Comparison of ENCODE assay signal across 24 cellular contexts in the genomic region with DNA sequence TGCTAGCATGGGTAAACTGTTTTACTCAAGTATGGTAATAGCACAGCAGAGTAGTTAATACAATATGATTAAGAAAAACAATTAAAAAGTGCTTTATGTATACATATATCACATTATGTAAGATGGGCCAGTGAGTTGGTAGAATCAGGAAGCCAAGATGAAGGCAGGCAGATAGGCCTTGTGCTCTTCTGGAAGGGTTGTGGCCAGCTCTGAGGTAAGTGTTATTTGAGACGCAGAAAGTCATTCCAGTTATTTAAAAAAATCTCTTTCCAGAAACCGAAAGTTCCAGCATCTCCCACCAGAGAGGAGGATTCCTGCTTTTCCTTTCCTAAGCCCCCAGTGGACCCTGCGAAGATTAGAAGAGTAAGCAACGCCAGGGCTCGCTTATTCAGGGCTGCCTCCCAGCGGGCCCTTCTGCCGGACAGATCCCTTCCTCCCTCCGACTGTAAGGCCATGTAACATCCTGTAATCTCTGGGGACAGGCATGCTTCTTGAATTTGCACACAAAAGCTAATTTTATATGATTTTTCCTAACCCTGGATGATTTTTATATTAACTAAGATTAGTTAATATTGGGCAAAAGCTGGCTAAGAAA. TPM values are rescaled to one million over a fixed set of nuclear protein-coding genes. Genes with fewer than 3 reads are reported as not detected.
DNase-seq lines count a peak whose midpoint lies in the region; ATAC-seq and TF ChIP-seq lines count a peak whose summit lies in the region.
"Had no signal": no experiment of that assay in that cellular context is flagged by ENCODE, and none has a peak within 500 bp of the region (broad histone marks: within the 10 kb centered on the region; RNA-seq: fewer than 3 reads in every experiment).

No MANE protein-coding gene starts in this region.

- H3K4me1 ChIP-seq in adipocyte (ENCODE audit: control insufficient read depth, insufficient read depth, low read length) (peaks cover 51% of the 10 kb centered on the region), heart left ventricle (peaks cover 0 to 39% (median 13%) of the 10 kb centered on the region in 12 donors), right cardiac atrium (ENCODE audit: control insufficient read depth, insufficient read depth, low read length) (peaks cover 8% of the 10 kb centered on the region), skeletal muscle tissue (ENCODE audit: control insufficient read depth in 3 of 3, insufficient read depth in 3 of 3, low read length in 3 of 3) (peaks cover 2 to 13% (median 8%) of the 10 kb centered on the region in 3 donors)
- H3K4me1 ChIP-seq: HAP-1 had no signal

- H3K27ac ChIP-seq in heart left ventricle, result peak overlapping the region in 11 of 12 donors; percentile 8 to 73 (median 41)
- H3K27ac ChIP-seq in right cardiac atrium (ENCODE audit: low read length), result peak overlapping the region; percentile 24
- peak overlapping the region; percentile 2 for H3K27ac ChIP-seq in skeletal muscle tissue (ENCODE audit: low read depth, low read length)
- H3K27ac ChIP-seq: BLaER1, GM23248, SJSA1 had no signal

- no peaks in the 10 kb centered on the region for H3K9me3 Mint-ChIP-seq in naive thymus-derived CD8-positive, alpha-beta T cell
- no peaks in the 10 kb centered on the region for H3K9me3 Mint-ChIP-seq in mesothelial cell of epicardium
- H3K9me3 Mint-ChIP-seq: HFFc6 had no signal

- DNase-seq in adipocyte (ENCODE audit: low read depth), result no peak
- DNase-seq in heart left ventricle, result peak in 4 of 5 donors; percentile 51 to 70 (median 64)
- DNase-seq in right cardiac atrium, result peak in 2 of 3 donors; percentile 70 to 78
- no peak for DNase-seq in naive thymus-derived CD8-positive, alpha-beta T cell
- no peak for DNase-seq in mesothelial cell of epicardium (ENCODE audit: low spot score in 2 of 2, unreplicated experiment in 2 of 2)
- no peak for DNase-seq in anterior cingulate cortex (lab: John Stamatoyannopoulos, UW)
- DNase-seq: CD4-positive, CD25-positive, alpha-beta regulatory T cell; GM23248; HFFc6; IMR-90; KG1; MG63; NCI-H1105 treated with DMSO at 0.1 percent for 48 hours; NCI-H146; NCI-H1930; NCI-H2107; NCI-H524; NCI-H82; NK-92 treated with Interleukin-12 subunit alpha and Interleukin-12 subunit beta, amount 100 ng/mL, for 24 hours; PC-3 had no signal

- H3K36me3 Mint-ChIP-seq in naive thymus-derived CD8-positive, alpha-beta T cell, result peaks cover 5 to 30% (median 28%) of the 10 kb centered on the region in 3 donors
- peaks cover 21% of the 10 kb centered on the region for H3K36me3 Mint-ChIP-seq in mesothelial cell of epicardium

- H3K27ac Mint-ChIP-seq in naive thymus-derived CD8-positive, alpha-beta T cell, result no peak overlapping the region
- H3K27ac Mint-ChIP-seq in mesothelial cell of epicardium, result no peak overlapping the region
- H3K27ac Mint-ChIP-seq: CD4-positive, CD25-positive, alpha-beta regulatory T cell; HFFc6 had no signal

- intact Hi-C loops in heart left ventricle (cut with DNase I) (no loop called here), right cardiac atrium (cut with DNase I) (no loop called here)

- no peak overlapping the region for H3K4me3 Mint-ChIP-seq in naive thymus-derived CD8-positive, alpha-beta T cell
- H3K4me3 Mint-ChIP-seq in mesothelial cell of epicardium, result no peak overlapping the region
- H3K4me3 Mint-ChIP-seq: CD4-positive, CD25-positive, alpha-beta regulatory T cell; HFFc6 had no signal

- H3K9me3 ChIP-seq in adipocyte (ENCODE audit: control insufficient read depth, low read length) (no peaks in the 10 kb centered on the region), heart left ventricle (no peaks in the 10 kb centered on the region), right cardiac atrium (ENCODE audit: control insufficient read depth, low read length) (no peaks in the 10 kb centered on the region), skeletal muscle tissue (ENCODE audit: control insufficient read depth in 3 of 3, low read length in 3 of 3) (no peaks in the 10 kb centered on the region)
- H3K9me3 ChIP-seq: BLaER1, HAP-1, MG63, SJSA1 had no signal

- 65 to 71% (median 68%) methylated on average over 8 of the region's 8 CpGs for WGBS in heart left ventricle, 4 donors
- WGBS in right cardiac atrium, result 51% methylated on average over 8 of the region's 8 CpGs

- TF ChIP-seq CTCF in heart left ventricle (IDR thresholded peaks at IDR 0.05) (peak in 2 of 12 donors; percentile 9 to 23), mesothelial cell of epicardium (IDR thresholded peaks at IDR 0.05; ENCODE audit: unreplicated experiment) (no peak)

- no peak for TF ChIP-seq POLR2A in heart left ventricle (IDR thresholded peaks at IDR 0.05)

- H3K36me3 ChIP-seq in adipocyte (ENCODE audit: control insufficient read depth, insufficient read depth, low read length, severe bottlenecking) (peaks cover 13% of the 10 kb centered on the region), heart left ventricle (peaks cover 0 to 26% (median 4%) of the 10 kb centered on the region in 9 donors), skeletal muscle tissue (ENCODE audit: control insufficient read depth in 3 of 3, insufficient read depth in 3 of 3, low read length in 3 of 3) (peaks cover 0 to 2% (median 2%) of the 10 kb centered on the region in 3 donors)
- H3K36me3 ChIP-seq: HAP-1, MG63, SJSA1 had no signal

- no peaks in the 10 kb centered on the region for H3K27me3 Mint-ChIP-seq in naive thymus-derived CD8-positive, alpha-beta T cell
- no peaks in the 10 kb centered on the region for H3K27me3 Mint-ChIP-seq in mesothelial cell of epicardium (ENCODE audit: low read depth)
- H3K27me3 Mint-ChIP-seq: CD4-positive, CD25-positive, alpha-beta regulatory T cell had no signal

- ATAC-seq in heart left ventricle (peak; percentile 56 to 84 (median 70)), right cardiac atrium (peak; percentile 57 to 62)
- ATAC-seq in naive thymus-derived CD8-positive, alpha-beta T cell, result no peak
- ATAC-seq: PC-3 had no signal

- H3K27me3 ChIP-seq in adipocyte (replicated peaks; ENCODE audit: control insufficient read depth, insufficient read depth, low read length) (no peaks in the 10 kb centered on the region), heart left ventricle (no peaks in the 10 kb centered on the region), right cardiac atrium (ENCODE audit: control insufficient read depth, insufficient read depth) (no peaks in the 10 kb centered on the region), skeletal muscle tissue (ENCODE audit: control insufficient read depth in 3 of 3, insufficient read depth in 3 of 3, low read length in 3 of 3) (no peaks in the 10 kb centered on the region)
- H3K27me3 ChIP-seq: BLaER1, MG63, SJSA1 had no signal

- H3K4me3 ChIP-seq in adipocyte (ENCODE audit: low read length), result peak overlapping the region; percentile 18
- no peak overlapping the region for H3K4me3 ChIP-seq in heart left ventricle
- no peak overlapping the region for H3K4me3 ChIP-seq in right cardiac atrium (ENCODE audit: low read length)
- H3K4me3 ChIP-seq in skeletal muscle tissue (ENCODE audit: low read length in 3 of 3), result no peak overlapping the region
- H3K4me3 ChIP-seq: BLaER1, GM23248, HAP-1, MG63, SJSA1 had no signal

- peaks cover 11 to 43% (median 21%) of the 10 kb centered on the region in 4 donors for H3K4me1 Mint-ChIP-seq in naive thymus-derived CD8-positive, alpha-beta T cell
- peaks cover 5% of the 10 kb centered on the region for H3K4me1 Mint-ChIP-seq in mesothelial cell of epicardium

- H3K9ac ChIP-seq in adipocyte (ENCODE audit: low read length) (peak overlapping the region; percentile 63), skeletal muscle tissue (ENCODE audit: low read depth in 1 of 3, low read length in 3 of 3) (no peak overlapping the region)
- H3K9ac ChIP-seq: BLaER1, GM23248 had no signal

- POLR2A ChIA-PET in naive thymus-derived CD8-positive, alpha-beta T cell (lab: Charles Lee), result no interaction called here

RNA-seq across cellular contexts. Expression of gene ARMC2, which starts 20.4 kb away (rescaled TPM):
- total RNA-seq in heart left ventricle, result 10 to 100 TPM in 5 of 9 donors, 1 to 10 TPM in 4; 5.7 to 18.0 (median 10.2) TPM
- 1 to 10 TPM; 3.1 to 4.9 TPM for polyA plus RNA-seq in heart left ventricle
- total RNA-seq in right cardiac atrium, result 10 to 100 TPM; 12.6 to 16.2 (median 14.0) TPM
- polyA plus RNA-seq in right cardiac atrium, result 3.7 TPM
- 4.7 TPM for total RNA-seq in skeletal muscle tissue
- total RNA-seq in naive thymus-derived CD8-positive, alpha-beta T cell, result 1 to 10 TPM; 7.6 to 9.4 TPM
- polyA plus RNA-seq in naive thymus-derived CD8-positive, alpha-beta T cell, result 1 to 10 TPM; 2.4 to 4.9 (median 2.8) TPM
- 11.3 to 16.5 TPM (median 16.2 TPM) in 3 replicates for total RNA-seq in mesothelial cell of epicardium

Comparison
In these comparisons a context has a peak if more than half of its experiments do, and no peak if none do; other contexts are left out.
1. DNase-seq: peak in heart left ventricle (4 of 5) and right cardiac atrium (2 of 3); none in adipocyte (single experiment), naive thymus-derived CD8-positive, alpha-beta T cell (0 of 10), mesothelial cell of epicardium (0 of 2) and anterior cingulate cortex (0 of 58).
2. ATAC-seq: peak in heart left ventricle (4 of 4) and right cardiac atrium (2 of 2); none in naive thymus-derived CD8-positive, alpha-beta T cell (0 of 2).
3. Peak in every context shown above with its lines, with median percentiles within 50 percentile points of each other: H3K27ac ChIP-seq.